8 cellular contexts compared by ENCODE assay signal in the genomic region with DNA sequence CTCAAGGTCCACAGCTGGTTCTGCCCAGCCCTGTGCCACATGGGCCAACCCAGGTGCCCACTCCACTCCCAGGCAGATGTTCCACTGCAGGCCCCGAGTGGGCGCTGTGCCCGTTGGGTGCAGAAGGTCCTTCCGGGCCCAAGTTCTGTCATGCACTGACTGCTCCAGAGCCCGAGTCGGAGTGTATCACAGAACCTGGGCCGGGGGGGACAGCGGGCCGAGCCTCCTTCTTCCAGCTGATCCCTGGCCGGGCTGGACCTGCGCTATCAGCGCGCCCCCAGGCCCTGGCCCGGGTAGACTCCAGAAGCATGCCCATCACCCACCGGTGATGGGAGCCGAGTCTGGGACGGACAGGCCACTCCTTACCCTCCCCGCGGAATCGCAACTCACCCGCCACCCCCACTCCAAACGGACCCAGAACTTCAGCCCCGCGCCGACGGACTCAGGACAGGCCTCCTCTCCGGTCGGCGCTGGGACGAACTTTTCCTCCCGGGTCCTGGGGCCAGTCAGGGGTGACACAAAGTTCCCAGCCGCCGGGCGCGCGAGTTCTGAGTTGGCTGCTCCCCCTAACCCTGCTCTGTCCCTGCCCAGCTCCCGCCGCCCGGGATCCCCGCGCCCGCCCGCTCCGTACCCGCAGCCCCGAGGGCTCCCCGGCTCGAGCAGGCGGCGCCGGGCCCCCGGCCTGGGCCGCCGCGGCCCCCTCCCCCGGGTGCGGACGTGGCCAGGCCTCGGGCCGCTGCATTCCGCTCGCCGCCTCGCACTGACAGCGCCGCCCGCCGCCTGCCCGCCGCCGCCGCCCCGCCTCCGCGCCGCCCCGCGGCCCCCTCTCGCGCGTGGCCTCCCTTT. TPM values are rescaled to one million over a fixed set of nuclear protein-coding genes. Genes with fewer than 3 reads are reported as not detected.
A peak's percentile ranks its signal among the peaks of the same experiment; 100 is the strongest.
DNase-seq lines count a peak whose midpoint lies in the region; ATAC-seq and TF ChIP-seq lines count a peak whose summit lies in the region.

Gene COPZ2, minus strand, starts transcription at position 762 of the 846 bp plus-strand sequence. Its CDS starts 20 bp downstream, at position 742.

- H3K4me3 Mint-ChIP-seq in IgD-negative memory B cell, result peak within 1 kb of the TSS; percentile 81 to 96 (median 90)
- H3K4me3 Mint-ChIP-seq in activated CD8-positive, alpha-beta memory T cell treated with anti-CD3 and anti-CD28 coated beads, Interleukin-2, amount 10 ng/mL, durations not matched to agents 7 days and 5 days, result peak within 1 kb of the TSS; percentile 76

- TF ChIP-seq CTCF in epithelial cell of esophagus (IDR thresholded peaks at IDR 0.05; ENCODE audit: insufficient read depth, low read depth, low read length, missing control alignments), result peak; percentile 61
- peak in 1 of 3 experiments; percentile 48 for TF ChIP-seq CTCF in testis (IDR thresholded peaks at IDR 0.05)

- 1 to 2% methylated on average over 21 to 68 of the region's 81 CpGs for WGBS in testis, 2 donors

- peak within 1 kb of the TSS in 1 of 3 donors; percentile 81 for H3K27ac Mint-ChIP-seq in IgD-negative memory B cell
- H3K27ac Mint-ChIP-seq in activated CD8-positive, alpha-beta memory T cell treated with anti-CD3 and anti-CD28 coated beads, Interleukin-2, amount 10 ng/mL, durations not matched to agents 7 days and 5 days, result peak within 1 kb of the TSS; percentile 47

- H3K4me1 ChIP-seq in mucosa of stomach (ENCODE audit: control insufficient read depth, insufficient read depth, low read length) (peaks cover 13% of the 10 kb centered on the region), testis (peaks cover 9% of the 10 kb centered on the region)

- peak within 1 kb of the TSS; percentile 23 to 33 for H3K27ac ChIP-seq in testis

- H3K4me1 Mint-ChIP-seq in IgD-negative memory B cell, result peaks cover 4 to 11% (median 10%) of the 10 kb centered on the region in 3 donors
- H3K4me1 Mint-ChIP-seq in activated CD8-positive, alpha-beta memory T cell treated with anti-CD3 and anti-CD28 coated beads, Interleukin-2, amount 10 ng/mL, durations not matched to agents 7 days and 5 days, result peaks cover 14% of the 10 kb centered on the region

- CTCF ChIA-PET in activated CD8-positive, alpha-beta memory T cell treated with anti-CD3 and anti-CD28 coated beads, Interleukin-2, amount 10 ng/mL, durations not matched to agents 7 days and 5 days (lab: Charles Lee), result interaction anchor here (1.0 to 5.7 kb wide), 12 partner anchors 10 to 581 kb away, joined by 3 to 64 read pairs (median 4); partner anchors contain the start of gene NFE2L1

- H3K9me3 Mint-ChIP-seq in IgD-negative memory B cell, result no peaks in the 10 kb centered on the region
- no peaks in the 10 kb centered on the region for H3K9me3 Mint-ChIP-seq in activated CD8-positive, alpha-beta memory T cell treated with anti-CD3 and anti-CD28 coated beads, Interleukin-2, amount 10 ng/mL, durations not matched to agents 7 days and 5 days (ENCODE audit: low read depth)

- peaks cover 18% of the 10 kb centered on the region for H3K27me3 Mint-ChIP-seq in IgD-negative memory B cell
- H3K27me3 Mint-ChIP-seq in activated CD8-positive, alpha-beta memory T cell treated with anti-CD3 and anti-CD28 coated beads, Interleukin-2, amount 10 ng/mL, durations not matched to agents 7 days and 5 days, result peaks cover 38% of the 10 kb centered on the region

- peak within 1 kb of the TSS; percentile 50 for H3K4me3 ChIP-seq in epithelial cell of esophagus (ENCODE audit: low read length)
- H3K4me3 ChIP-seq in mucosa of stomach (ENCODE audit: low read length), result peak within 1 kb of the TSS; percentile 46
- peak within 1 kb of the TSS; percentile 61 to 74 for H3K4me3 ChIP-seq in testis

- peak within 1 kb of the TSS; percentile 53 for H3K9ac ChIP-seq in mucosa of stomach (ENCODE audit: low read length)

- H3K27me3 ChIP-seq in mucosa of stomach (ENCODE audit: control insufficient read depth, insufficient read depth, low read length) (peaks cover 22% of the 10 kb centered on the region), testis (no peaks in the 10 kb centered on the region)

- no peaks in the 10 kb centered on the region for H3K36me3 Mint-ChIP-seq in IgD-negative memory B cell
- H3K36me3 Mint-ChIP-seq in activated CD8-positive, alpha-beta memory T cell treated with anti-CD3 and anti-CD28 coated beads, Interleukin-2, amount 10 ng/mL, durations not matched to agents 7 days and 5 days, result no peaks in the 10 kb centered on the region

- H3K36me3 ChIP-seq in mucosa of stomach (ENCODE audit: control insufficient read depth, insufficient read depth, low read length), result no peaks in the 10 kb centered on the region
- no peaks in the 10 kb centered on the region for H3K36me3 ChIP-seq in testis (ENCODE audit: low read depth, missing control alignments)

- TF ChIP-seq POLR2A in testis (IDR thresholded peaks at IDR 0.05), result no peak

- H3K9me3 ChIP-seq in mucosa of stomach (ENCODE audit: control insufficient read depth, low read length) (no peaks in the 10 kb centered on the region), testis (no peaks in the 10 kb centered on the region)

- peak; percentile 86 for ATAC-seq in activated CD8-positive, alpha-beta memory T cell treated with anti-CD3 and anti-CD28 coated beads, Interleukin-2, amount 10 ng/mL, durations not matched to agents 7 days and 5 days
- ATAC-seq in HG02884 (IDR thresholded peaks at IDR 0.05; ENCODE audit: unreplicated experiment), result no peak

- intact Hi-C loops in testis (cut with DNase I; ENCODE audit: low total_unique reads), result loop anchor here (5.0 kb wide), 1 partner anchor 35 kb away; no protein-coding TSS in a partner anchor

- DNase-seq in EL, result peak; percentile 67
- peak; percentile 74 for DNase-seq in activated CD8-positive, alpha-beta memory T cell treated with anti-CD3 and anti-CD28 coated beads, Interleukin-2, amount 10 ng/mL, durations not matched to agents 7 days and 5 days
- DNase-seq in epithelial cell of esophagus (ENCODE audit: low read depth), result peak; percentile 46
- DNase-seq in testis, result peak; percentile 73
- DNase-seq in putamen (ENCODE audit: low spot score), result no peak

RNA-seq across cellular contexts. Expression of gene COPZ2, which starts in this region (rescaled TPM):
- polyA plus RNA-seq in IgD-negative memory B cell (1.7 TPM), testis (ENCODE audit: insufficient read depth, low read depth, low replicate concordance) (47.6 TPM)
- 10 to 100 TPM in 1 of 2 experiments, 1 to 10 TPM in 1; 5.4 to 14.1 TPM for total RNA-seq in activated CD8-positive, alpha-beta memory T cell treated with anti-CD3 and anti-CD28 coated beads, Interleukin-2, amount 10 ng/mL, durations not matched to agents 7 days and 5 days
- 10 to 100 TPM; 13.2 to 14.7 TPM for total RNA-seq in testis

Comparison
In these comparisons a context has a peak if more than half of its experiments do, and no peak if none do; other contexts are left out.
1. RNA of gene COPZ2 (polyA plus RNA-seq): 47.6 TPM in testis (single experiment); 1.7 TPM in IgD-negative memory B cell (single experiment); every median in the first group is over 10 times any median in the second.
2. Peak in every context shown above with its lines, with median percentiles within 50 percentile points of each other: H3K4me3 ChIP-seq.